ENCODE assay signal across 25 cellular contexts in genomic region chr9:121855476-121855875, GRCh38.
"Had no signal": no experiment of that assay in that cellular context is flagged by ENCODE, and none has a peak within 500 bp of the region (broad histone marks: within the 10 kb centered on the region; RNA-seq: fewer than 3 reads in every experiment).

No MANE protein-coding gene starts in this region.

- DNase-seq: activated CD4-positive, alpha-beta memory T cell treated with anti-CD3 and anti-CD28 coated beads for 36 hours; activated CD4-positive, alpha-beta T cell treated with anti-CD3 and anti-CD28 coated beads for 36 hours; activated CD4-positive, alpha-beta T cell treated with anti-CD3 and anti-CD28 coated beads, Interleukin-2, amount 10 ng/mL, durations not matched to agents 24 days and 14 days; activated CD4-positive, CD25-positive, alpha-beta regulatory T cell; activated CD4-positive, CD25-positive, alpha-beta regulatory T cell treated with anti-CD3 and anti-CD28 coated beads, Interleukin-2, amount 50 U/mL, for 72 hours; activated CD8-positive, alpha-beta memory T cell treated with anti-CD3 and anti-CD28 coated beads, Interleukin-2, amount 10 ng/mL, durations not matched to agents 7 days and 5 days; activated CD8-positive, alpha-beta memory T cell treated with anti-CD3 and anti-CD28 coated beads, Interleukin-2, amount 50 U/mL, for 4 hours; activated CD8-positive, alpha-beta T cell treated with anti-CD3 and anti-CD28 coated beads, Interleukin-2, amount 10 ng/mL, durations not matched to agents 7 days and 5 days; activated effector memory CD4-positive, alpha-beta T cell treated with anti-CD3 and anti-CD28 coated beads, Interleukin-2, amount 50 U/mL, for 16 hours; activated naive CD4-positive, alpha-beta T cell treated with anti-CD3 and anti-CD28 coated beads for 36 hours; activated naive CD8-positive, alpha-beta T cell treated with anti-CD3 and anti-CD28 coated beads, Interleukin-2, amount 10 ng/mL, durations not matched to agents 7 days and 5 days; activated T-cell treated with anti-CD3 and anti-CD28 coated beads, Interleukin-2, amount 50 U/mL, for 1 hour; activated T-cell treated with anti-CD3 and anti-CD28 coated beads, Interleukin-2, amount 50 U/mL, for 48 hours; caudate nucleus; effector CD8-positive, alpha-beta T cell; erythroblast; foreskin keratinocyte; gastrocnemius medialis; glutamatergic neuron; T-helper 2 cell had no signal

- H3K27me3 ChIP-seq: ascending aorta, breast epithelium, esophagus muscularis mucosa, foreskin keratinocyte, gastrocnemius medialis, heart left ventricle had no signal

- FAIRE-seq: colon had no signal

- H3K36me3 ChIP-seq: ascending aorta, breast epithelium, gastrocnemius medialis, heart left ventricle had no signal

- H3K27ac ChIP-seq: ascending aorta, breast epithelium, esophagus muscularis mucosa, foreskin keratinocyte, gastrocnemius medialis, heart left ventricle had no signal

- H3K4me3 ChIP-seq: ascending aorta, breast epithelium, esophagus muscularis mucosa, gastrocnemius medialis, heart left ventricle had no signal

- H3K9me3 ChIP-seq: ascending aorta, breast epithelium, esophagus muscularis mucosa, gastrocnemius medialis, heart left ventricle had no signal

- H3K4me1 ChIP-seq: foreskin keratinocyte had no signal
